Comparison of ENCODE assay signal across 12 cellular contexts in genomic region chr2:1736997-1737480, GRCh38. TPM values are rescaled to one million over a fixed set of nuclear protein-coding genes. Genes with fewer than 3 reads are reported as not detected.
DNase-seq lines count a peak whose midpoint lies in the region; ATAC-seq and TF ChIP-seq lines count a peak whose summit lies in the region.
"Had no signal": no experiment of that assay in that cellular context is flagged by ENCODE, and none has a peak within 500 bp of the region (broad histone marks: within the 10 kb centered on the region; RNA-seq: fewer than 3 reads in every experiment).

No MANE protein-coding gene starts in this region.

- no peaks in the 10 kb centered on the region for H3K27me3 ChIP-seq in ascending aorta
- H3K27me3 ChIP-seq in neural progenitor cell = peaks cover 25% of the 10 kb centered on the region

- H3K4me3 ChIP-seq in ascending aorta (peak overlapping the region in 1 of 2 donors; percentile 20), neural progenitor cell (no peak overlapping the region)

- H3K27ac ChIP-seq in ascending aorta (peak overlapping the region; percentile 66 to 99), neural progenitor cell (no peak overlapping the region)

- H3K9me3 ChIP-seq in ascending aorta = peaks cover 0 to 8% of the 10 kb centered on the region in 2 donors
- no peaks in the 10 kb centered on the region for H3K9me3 ChIP-seq in neural progenitor cell (ENCODE audit: low read depth)

- H3K36me3 Mint-ChIP-seq in HFFc6 (ENCODE audit: low read depth) (peaks cover 49% of the 10 kb centered on the region), neural progenitor cell (peaks cover 40% of the 10 kb centered on the region)
- H3K36me3 Mint-ChIP-seq in activated T-helper 1 cell treated with anti-CD3 and anti-CD28 coated beads, Interleukin-12 subunit alpha, Interleukin-12 subunit beta, Interleukin-2, Interleukin-4 antibody, amounts not matched to agents 30 ng/mL and 10 ng/mL and 1 ng/mL, durations not matched to agents 14 hours and 24 hours and 36 hours (ENCODE audit: low read depth) = no peaks in the 10 kb centered on the region
- H3K36me3 Mint-ChIP-seq in activated naive CD8-positive, alpha-beta T cell treated with anti-CD3 and anti-CD28 coated beads, Interleukin-2, amount 50 U/mL, for 24 hours (ENCODE audit: low read depth) = no peaks in the 10 kb centered on the region

- peak; percentile 80 for DNase-seq in HFFc6
- DNase-seq in ascending aorta (ENCODE audit: low spot score in 2 of 2) = peak in 1 of 2 donors; percentile 64
- DNase-seq in iris pigment epithelial cell (ENCODE audit: low read depth) = peak; percentile 93
- peak; percentile 82 for DNase-seq in stromal cell of bone marrow (ENCODE audit: low read depth)
- DNase-seq in activated T-helper 1 cell treated with anti-CD3 and anti-CD28 coated beads, Interleukin-12 subunit alpha, Interleukin-12 subunit beta, Interleukin-2, Interleukin-4 antibody, amounts not matched to agents 30 ng/mL and 10 ng/mL and 1 ng/mL, durations not matched to agents 14 hours and 24 hours and 36 hours (ENCODE audit: low spot score) = no peak
- DNase-seq in neural progenitor cell (ENCODE audit: low spot score) = no peak
- DNase-seq in activated naive CD8-positive, alpha-beta T cell treated with anti-CD3 and anti-CD28 coated beads, Interleukin-2, amount 50 U/mL, for 24 hours = no peak
- DNase-seq in NCI-H187 treated with DMSO at 0.1 percent for 48 hours (lab: John Stamatoyannopoulos, UW) = no peak
- DNase-seq: activated CD4-positive, alpha-beta T cell treated with anti-CD3 and anti-CD28 coated beads for 1 hour; activated naive CD4-positive, alpha-beta T cell treated with Interleukin-2 at 50 U/mL for 16 hours; DMS 273 treated with DMSO at 0.1 percent for 48 hours; NCI-H345 had no signal

- intact Hi-C loops in ascending aorta (cut with DNase I) = no loop called here
- intact Hi-C loops in activated T-helper 1 cell treated with anti-CD3 and anti-CD28 coated beads, Interleukin-12 subunit alpha, Interleukin-12 subunit beta, Interleukin-2, Interleukin-4 antibody, amounts not matched to agents 30 ng/mL and 10 ng/mL and 1 ng/mL, durations not matched to agents 14 hours and 24 hours and 36 hours (cut with micrococcal nuclease) = no loop called here

- no peak for TF ChIP-seq CTCF in HFFc6 (IDR thresholded peaks at IDR 0.05)
- TF ChIP-seq CTCF in ascending aorta (IDR thresholded peaks at IDR 0.05) = no peak
- no peak for TF ChIP-seq CTCF in neural progenitor cell (IDR thresholded peaks at IDR 0.05)

- peaks cover 3% of the 10 kb centered on the region; the same call in 1 of the 2 replicates for H3K27me3 Mint-ChIP-seq in HFFc6 (ENCODE audit: insufficient read depth)
- H3K27me3 Mint-ChIP-seq in activated T-helper 1 cell treated with anti-CD3 and anti-CD28 coated beads, Interleukin-12 subunit alpha, Interleukin-12 subunit beta, Interleukin-2, Interleukin-4 antibody, amounts not matched to agents 30 ng/mL and 10 ng/mL and 1 ng/mL, durations not matched to agents 14 hours and 24 hours and 36 hours (ENCODE audit: insufficient read depth) = peaks cover 5% of the 10 kb centered on the region
- peaks cover 7% of the 10 kb centered on the region for H3K27me3 Mint-ChIP-seq in neural progenitor cell (ENCODE audit: insufficient read depth, low read depth)
- peaks cover 8% of the 10 kb centered on the region for H3K27me3 Mint-ChIP-seq in activated naive CD8-positive, alpha-beta T cell treated with anti-CD3 and anti-CD28 coated beads, Interleukin-2, amount 50 U/mL, for 24 hours

- no peak for ATAC-seq in activated naive CD8-positive, alpha-beta T cell treated with anti-CD3 and anti-CD28 coated beads, Interleukin-2, amount 50 U/mL, for 24 hours

- no peaks in the 10 kb centered on the region for H3K36me3 ChIP-seq in ascending aorta
- H3K36me3 ChIP-seq in neural progenitor cell = no peaks in the 10 kb centered on the region

- H3K9me3 Mint-ChIP-seq in HFFc6 = peaks cover 5% of the 10 kb centered on the region; the same call in 1 of the 2 replicates
- H3K9me3 Mint-ChIP-seq in activated T-helper 1 cell treated with anti-CD3 and anti-CD28 coated beads, Interleukin-12 subunit alpha, Interleukin-12 subunit beta, Interleukin-2, Interleukin-4 antibody, amounts not matched to agents 30 ng/mL and 10 ng/mL and 1 ng/mL, durations not matched to agents 14 hours and 24 hours and 36 hours = no peaks in the 10 kb centered on the region
- peaks cover 50% of the 10 kb centered on the region for H3K9me3 Mint-ChIP-seq in neural progenitor cell
- H3K9me3 Mint-ChIP-seq in activated naive CD8-positive, alpha-beta T cell treated with anti-CD3 and anti-CD28 coated beads, Interleukin-2, amount 50 U/mL, for 24 hours = no peaks in the 10 kb centered on the region

- peaks cover 94% of the 10 kb centered on the region for H3K79me2 ChIP-seq in neural progenitor cell (ENCODE audit: low read depth)

- H4K20me1 ChIP-seq in neural progenitor cell (ENCODE audit: low read depth) = peaks cover 73% of the 10 kb centered on the region

- peaks cover 13% of the 10 kb centered on the region for H3F3A ChIP-seq in neural progenitor cell (ENCODE audit: low read depth)

- no peak overlapping the region for H3K4me2 ChIP-seq in neural progenitor cell

- peaks cover 5 to 42% of the 10 kb centered on the region in 2 donors for H3K4me1 ChIP-seq in ascending aorta
- peaks cover 14% of the 10 kb centered on the region for H3K4me1 ChIP-seq in neural progenitor cell

- peak overlapping the region; percentile 94 for H3K27ac Mint-ChIP-seq in HFFc6
- H3K27ac Mint-ChIP-seq in activated T-helper 1 cell treated with anti-CD3 and anti-CD28 coated beads, Interleukin-12 subunit alpha, Interleukin-12 subunit beta, Interleukin-2, Interleukin-4 antibody, amounts not matched to agents 30 ng/mL and 10 ng/mL and 1 ng/mL, durations not matched to agents 14 hours and 24 hours and 36 hours = no peak overlapping the region
- no peak overlapping the region for H3K27ac Mint-ChIP-seq in neural progenitor cell
- H3K27ac Mint-ChIP-seq in activated naive CD8-positive, alpha-beta T cell treated with anti-CD3 and anti-CD28 coated beads, Interleukin-2, amount 50 U/mL, for 24 hours = no peak overlapping the region

- H3K4me3 Mint-ChIP-seq in HFFc6 (peak overlapping the region; percentile 77), neural progenitor cell (no peak overlapping the region)
- no peak overlapping the region for H3K4me3 Mint-ChIP-seq in activated T-helper 1 cell treated with anti-CD3 and anti-CD28 coated beads, Interleukin-12 subunit alpha, Interleukin-12 subunit beta, Interleukin-2, Interleukin-4 antibody, amounts not matched to agents 30 ng/mL and 10 ng/mL and 1 ng/mL, durations not matched to agents 14 hours and 24 hours and 36 hours
- no peak overlapping the region for H3K4me3 Mint-ChIP-seq in activated naive CD8-positive, alpha-beta T cell treated with anti-CD3 and anti-CD28 coated beads, Interleukin-2, amount 50 U/mL, for 24 hours

- no peak overlapping the region for H3K9ac ChIP-seq in neural progenitor cell

- H2AFZ ChIP-seq in neural progenitor cell (replicated peaks) = no peak overlapping the region

- H3K4me1 Mint-ChIP-seq in HFFc6 (ENCODE audit: low read depth) (peaks cover 86% of the 10 kb centered on the region), neural progenitor cell (peaks cover 18% of the 10 kb centered on the region)
- no peaks in the 10 kb centered on the region for H3K4me1 Mint-ChIP-seq in activated T-helper 1 cell treated with anti-CD3 and anti-CD28 coated beads, Interleukin-12 subunit alpha, Interleukin-12 subunit beta, Interleukin-2, Interleukin-4 antibody, amounts not matched to agents 30 ng/mL and 10 ng/mL and 1 ng/mL, durations not matched to agents 14 hours and 24 hours and 36 hours (ENCODE audit: low read depth)
- peaks cover under 1% of the 10 kb centered on the region for H3K4me1 Mint-ChIP-seq in activated naive CD8-positive, alpha-beta T cell treated with anti-CD3 and anti-CD28 coated beads, Interleukin-2, amount 50 U/mL, for 24 hours

RNA-seq across cellular contexts. Expression of gene PXDN, which starts 7.3 kb away (rescaled TPM):
- total RNA-seq in HFFc6 (2021; fragmentation: NEBNext Ultra II Directional; extraction: Animal tissue kit (Norgen Biotek cat#: 25700)) = 100 to 1,000 TPM; 283 to 403 (median 323) TPM
- total RNA-seq in ascending aorta (188 TPM), neural progenitor cell (ENCODE audit: low replicate concordance) (118 and 128 TPM in 2 replicates)
- total RNA-seq in activated T-helper 1 cell treated with anti-CD3 and anti-CD28 coated beads, Interleukin-12 subunit alpha, Interleukin-12 subunit beta, Interleukin-2, Interleukin-4 antibody, amounts not matched to agents 30 ng/mL and 10 ng/mL and 1 ng/mL, durations not matched to agents 14 hours and 24 hours and 36 hours = 1.7 and 1.9 TPM in 2 replicates

Comparison
In these comparisons a context has a peak if more than half of its experiments do, and no peak if none do; other contexts are left out.
1. DNase-seq: peak in HFFc6 (single experiment), iris pigment epithelial cell (single experiment) and stromal cell of bone marrow (single experiment); none in activated T-helper 1 cell treated with anti-CD3 and anti-CD28 coated beads, Interleukin-12 subunit alpha, Interleukin-12 subunit beta, Interleukin-2, Interleukin-4 antibody, amounts not matched to agents 30 ng/mL and 10 ng/mL and 1 ng/mL, durations not matched to agents 14 hours and 24 hours and 36 hours (single experiment), neural progenitor cell (single experiment), activated naive CD8-positive, alpha-beta T cell treated with anti-CD3 and anti-CD28 coated beads, Interleukin-2, amount 50 U/mL, for 24 hours (single experiment) and NCI-H187 treated with DMSO at 0.1 percent for 48 hours (single experiment).
2. RNA of gene PXDN, which starts 7.3 kb away (total RNA-seq): 283 to 403 TPM in HFFc6, 188 TPM in ascending aorta (single experiment) and 118 to 128 TPM in neural progenitor cell; 1.7 to 1.9 TPM in activated T-helper 1 cell treated with anti-CD3 and anti-CD28 coated beads, Interleukin-12 subunit alpha, Interleukin-12 subunit beta, Interleukin-2, Interleukin-4 antibody, amounts not matched to agents 30 ng/mL and 10 ng/mL and 1 ng/mL, durations not matched to agents 14 hours and 24 hours and 36 hours; every median in the first group is over 10 times any median in the second.